In genomic region chr2:172200495-172201085, GRCh38 we compare ENCODE assay signal across 9 cellular contexts.
DNase-seq lines count a peak whose midpoint lies in the region; ATAC-seq and TF ChIP-seq lines count a peak whose summit lies in the region.
"Had no signal": no experiment of that assay in that cellular context is flagged by ENCODE, and none has a peak within 500 bp of the region (broad histone marks: within the 10 kb centered on the region; RNA-seq: fewer than 3 reads in every experiment).

No MANE protein-coding gene starts in this region.

- no peak overlapping the region for H3K27ac Mint-ChIP-seq in type B pancreatic cell

- H3K4me1 Mint-ChIP-seq in type B pancreatic cell (ENCODE audit: unreplicated experiment): no peaks in the 10 kb centered on the region

- TF ChIP-seq CTCF in Panc1 (IDR thresholded peaks at IDR 0.05): peak; percentile 61; the same call in 1 of the 2 replicates
- peak; percentile 67 for TF ChIP-seq CTCF in type B pancreatic cell (conservative IDR thresholded peaks at IDR 0.05)

- no peak overlapping the region for H3K4me3 Mint-ChIP-seq in type B pancreatic cell

- in situ Hi-C loops in Panc1 (cut with HindIII; ENCODE audit: low pct_unique_long_range_greater_than_20kb, low sequenced_read_pairs): no loop called here

- peaks cover 2% of the 10 kb centered on the region for H3K36me3 Mint-ChIP-seq in type B pancreatic cell

- no peak overlapping the region for H3K4me3 ChIP-seq in Panc1 (ENCODE audit: low read depth in 2 of 2, low read length in 2 of 2)

- ATAC-seq in Panc1 (no peak), GM21390 (IDR thresholded peaks at IDR 0.05; ENCODE audit: unreplicated experiment) (no peak)

- BruUV-seq in Panc1 (replicated peaks; lab: Mats Ljungman, UMichigan): no TSS peak

- H3K27ac ChIP-seq in Panc1 (ENCODE audit: low read length): no peak overlapping the region

- intact Hi-C loops in Panc1 (cut with micrococcal nuclease; ENCODE audit: unreplicated experiment): loop anchor here (10.0 kb wide), 1 partner anchor 264 kb away; no protein-coding TSS in a partner anchor

- peak; percentile 19 for DNase-seq in stimulated activated CD4-positive, alpha-beta T cell treated with anti-CD3 and anti-CD28 coated beads, Interleukin-15, amount 100 ng/mL, for 24 hours
- no peak for DNase-seq in stimulated activated CD4-positive, alpha-beta T cell treated with anti-CD3 and anti-CD28 coated beads, Interleukin-1b, Interleukin-23, amount 100 ng/mL, for 48 hours
- DNase-seq in Panc1 (ENCODE audit: low read depth, low spot score) (peak; percentile 13), fibroblast of peridontal ligament (ENCODE audit: extremely low read depth) (peak; percentile 58), type B pancreatic cell (ENCODE audit: extremely low spot score, unreplicated experiment) (no peak), NCI-H1105 (lab: John Stamatoyannopoulos, UW) (no peak), superior temporal gyrus (ENCODE audit: extremely low spot score) (no peak)
- DNase-seq: GDM1 had no signal

- H3K36me3 ChIP-seq in Panc1 (ENCODE audit: control insufficient read depth, insufficient read depth, low read length): no peaks in the 10 kb centered on the region

- peaks cover 8% of the 10 kb centered on the region; the same call in 1 of the 2 replicates for H3K9me3 ChIP-seq in Panc1 (ENCODE audit: control insufficient read depth, insufficient read depth, low read depth, low read length)

- no peaks in the 10 kb centered on the region for H3K27me3 ChIP-seq in Panc1 (ENCODE audit: control insufficient read depth, insufficient read depth, low read length)

- H3K9me3 Mint-ChIP-seq in type B pancreatic cell: peaks cover 4% of the 10 kb centered on the region

- no peaks in the 10 kb centered on the region for H3K4me1 ChIP-seq in Panc1 (ENCODE audit: control insufficient read depth, insufficient read depth, low read length)

- POLR2A ChIA-PET in Panc1 (lab: Charles Lee): interaction anchor here (0.6 kb wide), 1 partner anchor 15 kb away, joined by 3 read pairs; no protein-coding TSS in a partner anchor

- peaks cover 2% of the 10 kb centered on the region for H3K27me3 Mint-ChIP-seq in type B pancreatic cell

- CTCF ChIA-PET in Panc1 (lab: Charles Lee): interaction anchor here (1.3 kb wide), 1 partner anchor 260 kb away, joined by 3 read pairs; no protein-coding TSS in a partner anchor

Comparison
In these comparisons a context has a peak if more than half of its experiments do, and no peak if none do; other contexts are left out.
1. DNase-seq: peak in stimulated activated CD4-positive, alpha-beta T cell treated with anti-CD3 and anti-CD28 coated beads, Interleukin-15, amount 100 ng/mL, for 24 hours (single experiment), Panc1 (single experiment) and fibroblast of peridontal ligament (single experiment); none in stimulated activated CD4-positive, alpha-beta T cell treated with anti-CD3 and anti-CD28 coated beads, Interleukin-1b, Interleukin-23, amount 100 ng/mL, for 48 hours (single experiment), type B pancreatic cell (single experiment), NCI-H1105 (single experiment) and superior temporal gyrus (single experiment).